ENCODE assay signal across 17 cellular contexts in genomic region chr9:70020217-70020616, GRCh38. TPM values are rescaled to one million over a fixed set of nuclear protein-coding genes. Genes with fewer than 3 reads are reported as not detected.
DNase-seq lines count a peak whose midpoint lies in the region; ATAC-seq, FAIRE-seq and TF ChIP-seq lines count a peak whose summit lies in the region.
"Had no signal": no experiment of that assay in that cellular context is flagged by ENCODE, and none has a peak within 500 bp of the region (broad histone marks: within the 10 kb centered on the region; RNA-seq: fewer than 3 reads in every experiment).

No MANE protein-coding gene starts in this region.

- no peaks in the 10 kb centered on the region for H3K4me1 ChIP-seq in A549
- H3K4me1 ChIP-seq in foreskin keratinocyte: peaks cover 26% of the 10 kb centered on the region
- H3K4me1 ChIP-seq: adrenal gland had no signal

- TF ChIP-seq CTCF in A549 (IDR thresholded peaks at IDR 0.05) (no peak), foreskin keratinocyte (conservative IDR thresholded peaks at IDR 0.05) (no peak)

- FAIRE-seq in A549 (lab: Jason Lieb, UNC): no peak
- FAIRE-seq in H54 (lab: Jason Lieb, UNC): peak; percentile 57
- no peak for FAIRE-seq in RCC 7860 (lab: Jason Lieb, UNC)

- DNase-seq in A549 (ENCODE audit: low read depth in 1 of 2, low spot score in 1 of 2): peak in 1 of 2 experiments; percentile 2
- no peak for DNase-seq in H54 (ENCODE audit: insufficient read length, low spot score)
- DNase-seq in RCC 7860 (ENCODE audit: low spot score): peak; percentile 23
- DNase-seq in foreskin keratinocyte: peak in 1 of 2 donors; percentile 29
- DNase-seq in erythroblast (lab: John Stamatoyannopoulos, UW): no peak
- DNase-seq: activated CD4-positive, alpha-beta T cell treated with anti-CD3 and anti-CD28 coated beads for 36 hours; adrenal gland; CD8-positive, alpha-beta memory T cell; DMS79 treated with DMSO at 0.1 percent for 48 hours; NCI-H1092; NCI-H2081 treated with DMSO at 0.1 percent for 48 hours; NCI-H774 had no signal

- TF ChIP-seq POLR2A in A549 (IDR thresholded peaks at IDR 0.05; ENCODE audit: low read length): no peak
- TF ChIP-seq POLR2A in H54 (IDR thresholded peaks at IDR 0.05; ENCODE audit: low read depth, low read length): no peak
- no peak for TF ChIP-seq POLR2A in erythroblast (IDR thresholded peaks at IDR 0.05; ENCODE audit: low read length)

- no peak for TF ChIP-seq EP300 in A549 (IDR thresholded peaks at IDR 0.05)

- H3K4me2 ChIP-seq in A549: no peak overlapping the region
- H3K4me2 ChIP-seq: KMS-11 had no signal

- POLR2A ChIA-PET in A549 (lab: Yijun Ruan, JAX): no interaction called here

- CTCF ChIA-PET in A549 (lab: Yijun Ruan, JAX): no interaction called here

- 77% methylated on average over 5 of the region's 5 CpGs for WGBS in A549 (ENCODE audit: missing lambda C conversion rate)

- no peak for TF ChIP-seq RAD21 in A549 (conservative IDR thresholded peaks at IDR 0.05 in 1 of 2, IDR thresholded peaks at IDR 0.05 in 1 of 2)

- no peaks in the 10 kb centered on the region for H3K9me3 ChIP-seq in A549
- H3K9me3 ChIP-seq: adrenal gland had no signal

- ATAC-seq in A549: no peak
- ATAC-seq in foreskin keratinocyte: no peak
- no peak for ATAC-seq in HG03520 (IDR thresholded peaks at IDR 0.05; ENCODE audit: unreplicated experiment)
- no peak for ATAC-seq in GM18867 (IDR thresholded peaks at IDR 0.05; ENCODE audit: unreplicated experiment)
- no peak for ATAC-seq in GM21447 (IDR thresholded peaks at IDR 0.05; ENCODE audit: unreplicated experiment)
- ATAC-seq: activated CD4-positive, alpha-beta T cell treated with anti-CD3 and anti-CD28 coated beads for 36 hours; stimulated activated effector memory CD8-positive, alpha-beta T cell treated with anti-CD3 and anti-CD28 coated beads, Interleukin-12 subunit alpha, Interleukin-12 subunit beta, amount 100 ng/mL, for 72 hours had no signal

- H3K27me3 ChIP-seq in foreskin keratinocyte: no peaks in the 10 kb centered on the region
- H3K27me3 ChIP-seq: adrenal gland had no signal

- H3K27ac ChIP-seq in A549: peak overlapping the region in 1 of 2 experiments; percentile 18; a peak in 1 of 6 replicates
- H3K27ac ChIP-seq in foreskin keratinocyte: peak overlapping the region; percentile 74
- H3K27ac ChIP-seq: adrenal gland, KMS-11 had no signal

- no peak overlapping the region for H3K4me3 ChIP-seq in A549
- H3K4me3 ChIP-seq: adrenal gland had no signal

TF ChIP-seq in A549, 52 proteins besides CTCF, POLR2A, EP300 and RAD21:
- TF ChIP-seq CBX2 (IDR thresholded peaks at IDR 0.05; ENCODE audit: borderline replicate concordance, low read depth) (no peak), MAFK (IDR thresholded peaks at IDR 0.05; ENCODE audit: partially characterized antibody) (peak; percentile 9)

RNA-seq across cellular contexts. Expression of gene MAMDC2, which starts 23.4 kb away (rescaled TPM):
- polyA plus RNA-seq in A549 (2011; rRNA removed) (0.30 and 0.34 TPM in 2 replicates), A549 (2017; fragmentation: RNase III; extraction: RNeasy Plus Mini Kit Qiagen cat#74134 plus additional on column Dnase treatment) (0.25 to 0.58 TPM (median 0.30 TPM) in 3 replicates), foreskin keratinocyte (3.7 and 7.0 TPM in 2 replicates)
- polyA plus RNA-seq in A549 (2012; cell fraction: cytosol; rRNA removed): 0.08 and 0.13 TPM in 2 replicates
- polyA plus RNA-seq in A549 (2012; cell fraction: nucleus; rRNA removed): 0.11 and 0.17 TPM in 2 replicates
- 0.24 and 0.54 TPM in 2 replicates for polyA minus RNA-seq in A549 (2011; rRNA and poly(A)+ RNA removed)
- 9.4 and 22.7 TPM in 2 replicates for total RNA-seq in foreskin keratinocyte
- total RNA-seq: activated CD4-positive, alpha-beta T cell treated with anti-CD3 and anti-CD28 coated beads for 36 hours; CD8-positive, alpha-beta memory T cell had no signal
